ENCODE assay signal across 8 cellular contexts in genomic region chr10:75234017-75234682, GRCh38. TPM values are rescaled to one million over a fixed set of nuclear protein-coding genes. Genes with fewer than 3 reads are reported as not detected.
DNase-seq lines count a peak whose midpoint lies in the region; ATAC-seq and TF ChIP-seq lines count a peak whose summit lies in the region.

No MANE protein-coding gene starts in this region.

- ATAC-seq in HG03064 (IDR thresholded peaks at IDR 0.05; ENCODE audit: low read depth, unreplicated experiment), result peak; percentile 54

- H3K4me3 ChIP-seq in kidney epithelial cell (ENCODE audit: low read depth, low read length), result peak overlapping the region; percentile 53

- DNase-seq in NCI-H1417 (lab: John Stamatoyannopoulos, UW) (peak; percentile 75 to 85 (median 80)), NCI-H1417 treated with DMSO at 0.1 percent for 48 hours (lab: John Stamatoyannopoulos, UW) (no peak), NCI-H2196 treated with DMSO at 0.1 percent for 48 hours (lab: John Stamatoyannopoulos, UW; ENCODE audit: unreplicated experiment) (peak; percentile 87), cerebellar nuclear complex (lab: John Stamatoyannopoulos, UW) (peak; percentile 42 to 75), kidney epithelial cell (ENCODE audit: low read depth) (peak; percentile 45)
- peak; percentile 96 for DNase-seq in activated CD4-positive, alpha-beta T cell treated with anti-CD3 and anti-CD28 coated beads for 1 hour
- DNase-seq in stimulated activated CD4-positive, alpha-beta T cell treated with anti-CD3 and anti-CD28 coated beads, Interleukin-15, amount 100 ng/mL, for 24 hours, result peak; percentile 98

- H3K36me3 ChIP-seq in kidney epithelial cell (ENCODE audit: control insufficient read depth, insufficient read depth, low read length), result peaks cover 1% of the 10 kb centered on the region

- H3K27me3 ChIP-seq in kidney epithelial cell (ENCODE audit: control insufficient read depth, insufficient read depth, low read length), result no peaks in the 10 kb centered on the region

- no peak for TF ChIP-seq CTCF in kidney epithelial cell (IDR thresholded peaks at IDR 0.05; ENCODE audit: insufficient read depth, low read length, poor library complexity, severe bottlenecking)

RNA-seq across cellular contexts. Expression of gene COMTD1, which starts 1.6 kb away (rescaled TPM):
- total RNA-seq in kidney epithelial cell, result 22.0 and 35.9 TPM in 2 replicates

RNA-seq across cellular contexts. Expression of gene VDAC2, which starts 23.6 kb away (rescaled TPM):
- 188 and 251 TPM in 2 replicates for total RNA-seq in kidney epithelial cell
